15 cellular contexts compared by ENCODE assay signal in the genomic region with DNA sequence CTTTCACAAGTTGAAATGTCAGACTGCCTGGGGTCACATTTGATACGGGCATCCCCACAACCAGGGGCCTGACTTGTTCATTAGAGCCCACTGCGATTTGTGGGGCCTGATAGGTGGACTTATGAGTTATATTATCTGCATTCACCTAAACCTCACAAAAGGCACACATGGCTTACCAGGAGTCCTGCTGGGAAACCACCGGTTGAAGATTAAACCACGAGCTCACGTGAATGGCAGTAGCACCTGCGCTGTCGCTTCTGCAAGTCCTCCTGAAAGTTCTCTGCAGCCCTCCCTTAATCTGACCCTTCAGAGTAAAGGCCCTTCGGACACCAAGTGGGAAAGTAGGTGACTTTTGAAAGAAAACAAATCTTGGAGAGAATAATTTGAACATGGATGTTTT.
DNase-seq lines count a peak whose midpoint lies in the region; ATAC-seq lines count a peak whose summit lies in the region.
"Had no signal": no experiment of that assay in that cellular context is flagged by ENCODE, and none has a peak within 500 bp of the region (broad histone marks: within the 10 kb centered on the region; RNA-seq: fewer than 3 reads in every experiment).

No MANE protein-coding gene starts in this region.

- intact Hi-C loops in naive thymus-derived CD4-positive, alpha-beta T cell (cut with micrococcal nuclease): no loop called here

- H3K27me3 Mint-ChIP-seq in naive thymus-derived CD4-positive, alpha-beta T cell: no peaks in the 10 kb centered on the region
- no peaks in the 10 kb centered on the region for H3K27me3 Mint-ChIP-seq in stimulated activated naive CD8-positive, alpha-beta T cell treated with anti-CD3 and anti-CD28 coated beads, Interleukin-15, amount 100 ng/mL, for 72 hours
- H3K27me3 Mint-ChIP-seq in activated T-cell treated with anti-CD3 and anti-CD28 coated beads, Interleukin-2, amount 50 U/mL, for 24 hours: no peaks in the 10 kb centered on the region
- no peaks in the 10 kb centered on the region for H3K27me3 Mint-ChIP-seq in activated T-cell treated with anti-CD3 and anti-CD28 coated beads, Interleukin-2, amount 50 U/mL, for 4 hours (ENCODE audit: low read depth)
- H3K27me3 Mint-ChIP-seq: IgD-negative memory B cell had no signal

- no peaks in the 10 kb centered on the region for H3K4me1 ChIP-seq in naive thymus-derived CD4-positive, alpha-beta T cell (ENCODE audit: control insufficient read depth in 2 of 2, insufficient read depth in 2 of 2, low read length in 2 of 2)

- H3K27me3 ChIP-seq in naive thymus-derived CD4-positive, alpha-beta T cell (ENCODE audit: control insufficient read depth in 2 of 2, insufficient read depth in 2 of 2, low read length in 2 of 2): no peaks in the 10 kb centered on the region

- H3K9me3 ChIP-seq in naive thymus-derived CD4-positive, alpha-beta T cell (ENCODE audit: control insufficient read depth in 2 of 3, low read length in 3 of 3): no peaks in the 10 kb centered on the region

- no peaks in the 10 kb centered on the region for H3K9me3 Mint-ChIP-seq in naive thymus-derived CD4-positive, alpha-beta T cell
- H3K9me3 Mint-ChIP-seq in stimulated activated naive CD8-positive, alpha-beta T cell treated with anti-CD3 and anti-CD28 coated beads, Interleukin-15, amount 100 ng/mL, for 72 hours: no peaks in the 10 kb centered on the region
- no peaks in the 10 kb centered on the region for H3K9me3 Mint-ChIP-seq in activated T-cell treated with anti-CD3 and anti-CD28 coated beads, Interleukin-2, amount 50 U/mL, for 24 hours
- H3K9me3 Mint-ChIP-seq in activated T-cell treated with anti-CD3 and anti-CD28 coated beads, Interleukin-2, amount 50 U/mL, for 4 hours: no peaks in the 10 kb centered on the region
- H3K9me3 Mint-ChIP-seq: activated CD8-positive, alpha-beta T cell treated with anti-CD3 and anti-CD28 coated beads for 36 hours; IgD-negative memory B cell had no signal

- POLR2A ChIA-PET in naive thymus-derived CD4-positive, alpha-beta T cell (lab: Charles Lee): no interaction called here

- peaks cover 0 to 5% (median 0%) of the 10 kb centered on the region in 5 donors for H3K36me3 Mint-ChIP-seq in naive thymus-derived CD4-positive, alpha-beta T cell
- H3K36me3 Mint-ChIP-seq in activated T-cell treated with anti-CD3 and anti-CD28 coated beads, Interleukin-2, amount 50 U/mL, for 24 hours (ENCODE audit: low read depth): no peaks in the 10 kb centered on the region
- no peaks in the 10 kb centered on the region for H3K36me3 Mint-ChIP-seq in activated T-cell treated with anti-CD3 and anti-CD28 coated beads, Interleukin-2, amount 50 U/mL, for 4 hours (ENCODE audit: insufficient read depth)

- no peaks in the 10 kb centered on the region for H3K4me1 Mint-ChIP-seq in naive thymus-derived CD4-positive, alpha-beta T cell
- H3K4me1 Mint-ChIP-seq in stimulated activated naive CD8-positive, alpha-beta T cell treated with anti-CD3 and anti-CD28 coated beads, Interleukin-15, amount 100 ng/mL, for 72 hours: no peaks in the 10 kb centered on the region
- no peaks in the 10 kb centered on the region for H3K4me1 Mint-ChIP-seq in activated T-cell treated with anti-CD3 and anti-CD28 coated beads, Interleukin-2, amount 50 U/mL, for 24 hours (ENCODE audit: low read depth)
- H3K4me1 Mint-ChIP-seq in activated T-cell treated with anti-CD3 and anti-CD28 coated beads, Interleukin-2, amount 50 U/mL, for 4 hours (ENCODE audit: low read depth): no peaks in the 10 kb centered on the region

- no peak overlapping the region for H3K4me3 ChIP-seq in naive thymus-derived CD4-positive, alpha-beta T cell (ENCODE audit: low read length)
- H3K4me3 ChIP-seq: skin epidermis had no signal

- H3K4me3 Mint-ChIP-seq in naive thymus-derived CD4-positive, alpha-beta T cell: no peak overlapping the region
- no peak overlapping the region for H3K4me3 Mint-ChIP-seq in stimulated activated naive CD8-positive, alpha-beta T cell treated with anti-CD3 and anti-CD28 coated beads, Interleukin-15, amount 100 ng/mL, for 72 hours
- H3K4me3 Mint-ChIP-seq in activated T-cell treated with anti-CD3 and anti-CD28 coated beads, Interleukin-2, amount 50 U/mL, for 24 hours: no peak overlapping the region
- H3K4me3 Mint-ChIP-seq in activated T-cell treated with anti-CD3 and anti-CD28 coated beads, Interleukin-2, amount 50 U/mL, for 4 hours: no peak overlapping the region
- H3K4me3 Mint-ChIP-seq: activated CD8-positive, alpha-beta T cell treated with anti-CD3 and anti-CD28 coated beads for 36 hours had no signal

- peak; percentile 96 for ATAC-seq in HG02642 (IDR thresholded peaks at IDR 0.05; ENCODE audit: poor library complexity, unreplicated experiment)
- peak; percentile 96 for ATAC-seq in HG03457 (IDR thresholded peaks at IDR 0.05; ENCODE audit: unreplicated experiment)
- ATAC-seq in naive thymus-derived CD4-positive, alpha-beta T cell: no peak
- ATAC-seq in stimulated activated naive CD8-positive, alpha-beta T cell treated with anti-CD3 and anti-CD28 coated beads, Interleukin-15, amount 100 ng/mL, for 72 hours: no peak
- ATAC-seq in activated T-cell treated with anti-CD3 and anti-CD28 coated beads, Interleukin-2, amount 50 U/mL, for 4 hours: no peak
- ATAC-seq: activated CD8-positive, alpha-beta T cell treated with anti-CD3 and anti-CD28 coated beads for 36 hours had no signal

- H3K27ac ChIP-seq in naive thymus-derived CD4-positive, alpha-beta T cell (ENCODE audit: low read depth, low read length): no peak overlapping the region
- H3K27ac ChIP-seq: 22Rv1, skin epidermis had no signal

- H3K27ac Mint-ChIP-seq in naive thymus-derived CD4-positive, alpha-beta T cell: no peak overlapping the region
- H3K27ac Mint-ChIP-seq in stimulated activated naive CD8-positive, alpha-beta T cell treated with anti-CD3 and anti-CD28 coated beads, Interleukin-15, amount 100 ng/mL, for 72 hours: no peak overlapping the region
- H3K27ac Mint-ChIP-seq in activated T-cell treated with anti-CD3 and anti-CD28 coated beads, Interleukin-2, amount 50 U/mL, for 24 hours: no peak overlapping the region
- H3K27ac Mint-ChIP-seq: activated CD8-positive, alpha-beta T cell treated with anti-CD3 and anti-CD28 coated beads for 36 hours had no signal

- DNase-seq in NCI-H2107 treated with DMSO at 0.1 percent for 48 hours (lab: John Stamatoyannopoulos, UW; ENCODE audit: unreplicated experiment) (peak; percentile 38), NCI-H2107 (lab: John Stamatoyannopoulos, UW) (no peak)
- no peak for DNase-seq in naive thymus-derived CD4-positive, alpha-beta T cell
- DNase-seq in stimulated activated naive CD8-positive, alpha-beta T cell treated with anti-CD3 and anti-CD28 coated beads, Interleukin-15, amount 100 ng/mL, for 72 hours: no peak
- DNase-seq in activated T-cell treated with anti-CD3 and anti-CD28 coated beads, Interleukin-2, amount 50 U/mL, for 24 hours: no peak
- no peak for DNase-seq in activated T-cell treated with anti-CD3 and anti-CD28 coated beads, Interleukin-2, amount 50 U/mL, for 4 hours
- DNase-seq: activated CD8-positive, alpha-beta T cell treated with anti-CD3 and anti-CD28 coated beads for 36 hours; DMS153; effector CD4-positive, alpha-beta T cell; NCI-H510A had no signal

- CTCF ChIA-PET in naive thymus-derived CD4-positive, alpha-beta T cell (lab: Charles Lee): no interaction called here

- H3K36me3 ChIP-seq in naive thymus-derived CD4-positive, alpha-beta T cell (ENCODE audit: control insufficient read depth in 2 of 3, insufficient read depth in 3 of 3, low read length in 3 of 3): no peaks in the 10 kb centered on the region

Comparison
In these comparisons a context has a peak if more than half of its experiments do, and no peak if none do; other contexts are left out.
1. ATAC-seq: peak in HG02642 (single experiment) and HG03457 (single experiment); none in naive thymus-derived CD4-positive, alpha-beta T cell (single experiment), stimulated activated naive CD8-positive, alpha-beta T cell treated with anti-CD3 and anti-CD28 coated beads, Interleukin-15, amount 100 ng/mL, for 72 hours (single experiment) and activated T-cell treated with anti-CD3 and anti-CD28 coated beads, Interleukin-2, amount 50 U/mL, for 4 hours (0 of 2).